In genomic region chr4:17722361-17722710, GRCh38 we compare ENCODE assay signal across 31 cellular contexts. TPM values are rescaled to one million over a fixed set of nuclear protein-coding genes. Genes with fewer than 3 reads are reported as not detected.
A peak's percentile ranks its signal among the peaks of the same experiment; 100 is the strongest.
DNase-seq lines count a peak whose midpoint lies in the region; ATAC-seq, FAIRE-seq and TF ChIP-seq lines count a peak whose summit lies in the region.
"Had no signal": no experiment of that assay in that cellular context is flagged by ENCODE, and none has a peak within 500 bp of the region (broad histone marks: within the 10 kb centered on the region; RNA-seq: fewer than 3 reads in every experiment).

No MANE protein-coding gene starts in this region.

- no peaks in the 10 kb centered on the region for H3K9me3 Mint-ChIP-seq in activated naive CD4-positive, alpha-beta T cell treated with anti-CD3 and anti-CD28 coated beads for 36 hours
- H3K9me3 Mint-ChIP-seq: activated CD4-positive, alpha-beta memory T cell treated with anti-CD3 and anti-CD28 coated beads for 36 hours had no signal

- TF ChIP-seq CTCF in bronchial epithelial cell (IDR thresholded peaks at IDR 0.05; ENCODE audit: insufficient read depth, low read length, severe bottlenecking) = no peak

- no peak overlapping the region for H3K4me3 ChIP-seq in bronchial epithelial cell (ENCODE audit: low read depth, low read length)
- H3K4me3 ChIP-seq: adrenal gland, gastroesophageal sphincter, spleen, thyroid gland had no signal

- no peaks in the 10 kb centered on the region for H3K27me3 ChIP-seq in bronchial epithelial cell (ENCODE audit: control insufficient read depth, insufficient read depth, low read length)
- H3K27me3 ChIP-seq: adrenal gland, thyroid gland had no signal

- H3K27ac Mint-ChIP-seq in activated naive CD4-positive, alpha-beta T cell treated with anti-CD3 and anti-CD28 coated beads for 36 hours = no peak overlapping the region
- H3K27ac Mint-ChIP-seq: activated B cell treated with CpG ODN at 0.5 μM for 24 hours; activated CD4-positive, alpha-beta memory T cell treated with anti-CD3 and anti-CD28 coated beads for 36 hours; B cell; memory B cell; naive thymus-derived CD4-positive, alpha-beta T cell had no signal

- ATAC-seq in left ventricle myocardium superior = no peak
- ATAC-seq: gastroesophageal sphincter; naive thymus-derived CD4-positive, alpha-beta T cell had no signal

- no peak for FAIRE-seq in bronchial epithelial cell (lab: Jason Lieb, UNC)
- FAIRE-seq in RCC 7860 (lab: Jason Lieb, UNC) = no peak
- FAIRE-seq: A204.1, GM19239 had no signal

- H3K36me3 Mint-ChIP-seq in activated naive CD4-positive, alpha-beta T cell treated with anti-CD3 and anti-CD28 coated beads for 36 hours (ENCODE audit: low read depth) = no peaks in the 10 kb centered on the region
- H3K36me3 Mint-ChIP-seq: activated CD4-positive, alpha-beta memory T cell treated with anti-CD3 and anti-CD28 coated beads for 36 hours; memory B cell had no signal

- intact Hi-C loops in cardiac septum (cut with DNase I) (no loop called here), left ventricle myocardium superior (cut with micrococcal nuclease) (no loop called here)
- intact Hi-C loops in activated naive CD4-positive, alpha-beta T cell treated with anti-CD3 and anti-CD28 coated beads for 36 hours (cut with micrococcal nuclease) = no loop called here

- H3K4me3 Mint-ChIP-seq in activated naive CD4-positive, alpha-beta T cell treated with anti-CD3 and anti-CD28 coated beads for 36 hours = no peak overlapping the region
- H3K4me3 Mint-ChIP-seq: activated B cell treated with CpG ODN at 0.5 μM for 24 hours; activated CD4-positive, alpha-beta memory T cell treated with anti-CD3 and anti-CD28 coated beads for 36 hours; B cell; memory B cell; naive thymus-derived CD4-positive, alpha-beta T cell had no signal

- no peaks in the 10 kb centered on the region for H3K36me3 ChIP-seq in bronchial epithelial cell (ENCODE audit: control insufficient read depth, insufficient read depth, low read length)
- H3K36me3 ChIP-seq: adrenal gland, gastroesophageal sphincter, spleen, thyroid gland had no signal

- peaks cover 6% of the 10 kb centered on the region for H3K27me3 Mint-ChIP-seq in activated naive CD4-positive, alpha-beta T cell treated with anti-CD3 and anti-CD28 coated beads for 36 hours (ENCODE audit: low read depth)

- DNase-seq in cardiac septum (ENCODE audit: low spot score) (peak; percentile 20), left ventricle myocardium superior (no peak), bronchial epithelial cell (ENCODE audit: low read depth) (peak; percentile 32), inferior parietal cortex (ENCODE audit: extremely low spot score) (peak; percentile 41), cortex of kidney (lab: John Stamatoyannopoulos, UW) (no peak), mucosa of gallbladder (ENCODE audit: low spot score) (no peak), RCC 7860 (ENCODE audit: low spot score) (no peak)
- DNase-seq in activated naive CD4-positive, alpha-beta T cell treated with anti-CD3 and anti-CD28 coated beads for 36 hours = no peak
- DNase-seq: activated B cell treated with CpG ODN at 0.5 μM for 24 hours; activated CD4-positive, alpha-beta memory T cell treated with anti-CD3 and anti-CD28 coated beads for 36 hours; activated effector memory CD4-positive, alpha-beta T cell treated with anti-CD3 and anti-CD28 coated beads, Interleukin-2, amount 50 U/mL, for 16 hours; adrenal gland; dermis blood vessel endothelial cell; DMS79 treated with DMSO at 0.1 percent for 48 hours; kidney glomerular epithelial cell; naive thymus-derived CD4-positive, alpha-beta T cell; NCI-H1105 treated with DMSO at 0.1 percent for 48 hours; NCI-H2107; NCI-H524 treated with DMSO at 0.1 percent for 48 hours; Right ventricle myocardium superior; spleen; stimulated activated CD4-positive, alpha-beta T cell treated with anti-CD3 and anti-CD28 coated beads, Interleukin-4, amount 100 ng/mL, for 24 hours; stimulated activated naive CD4-positive, alpha-beta T cell treated with Interleukin-2 at 50 U/mL for 16 hours; thyroid gland had no signal

- CTCF ChIA-PET in activated naive CD4-positive, alpha-beta T cell treated with anti-CD3 and anti-CD28 coated beads for 36 hours (lab: Charles Lee) = interaction anchor here (0.6 kb wide), 1 partner anchor 841 kb away, joined by 4 read pairs; no protein-coding TSS in a partner anchor

- no peaks in the 10 kb centered on the region for H3K4me1 Mint-ChIP-seq in activated naive CD4-positive, alpha-beta T cell treated with anti-CD3 and anti-CD28 coated beads for 36 hours (ENCODE audit: low read depth)
- H3K4me1 Mint-ChIP-seq: activated B cell treated with CpG ODN at 0.5 μM for 24 hours; B cell; memory B cell; naive thymus-derived CD4-positive, alpha-beta T cell had no signal

RNA-seq across cellular contexts. Expression of gene FAM184B, which starts 59.1 kb away (rescaled TPM):
- total RNA-seq in cardiac septum (0.03 TPM), left ventricle myocardium superior (not detected), bronchial epithelial cell (not detected in 2 replicates), mucosa of gallbladder (not detected)
- total RNA-seq in activated naive CD4-positive, alpha-beta T cell treated with anti-CD3 and anti-CD28 coated beads for 36 hours = not detected
- total RNA-seq: activated CD4-positive, alpha-beta memory T cell treated with anti-CD3 and anti-CD28 coated beads for 36 hours; B cell; dermis blood vessel endothelial cell; OCI-LY7; omental fat pad; Right ventricle myocardium superior; spleen; thyroid gland had no signal

Comparison
In these comparisons a context has a peak if more than half of its experiments do, and no peak if none do; other contexts are left out.
1. DNase-seq: peak in cardiac septum (single experiment), bronchial epithelial cell (single experiment) and inferior parietal cortex (single experiment); none in left ventricle myocardium superior (single experiment), activated naive CD4-positive, alpha-beta T cell treated with anti-CD3 and anti-CD28 coated beads for 36 hours (single experiment), cortex of kidney (single experiment), mucosa of gallbladder (single experiment) and RCC 7860 (single experiment).